Comparison of ENCODE assay signal across 13 cellular contexts in genomic region chr2:159922563-159922962, GRCh38. TPM values are rescaled to one million over a fixed set of nuclear protein-coding genes. Genes with fewer than 3 reads are reported as not detected.
DNase-seq lines count a peak whose midpoint lies in the region; ATAC-seq and TF ChIP-seq lines count a peak whose summit lies in the region.
"Had no signal": no experiment of that assay in that cellular context is flagged by ENCODE, and none has a peak within 500 bp of the region (broad histone marks: within the 10 kb centered on the region; RNA-seq: fewer than 3 reads in every experiment).

No MANE protein-coding gene starts in this region.

- peaks cover 0 to 2% of the 10 kb centered on the region in 2 donors for H3K9me3 Mint-ChIP-seq in activated T-cell treated with anti-CD3 and anti-CD28 coated beads, Interleukin-2, amount 50 U/mL, for 72 hours
- peaks cover 3% of the 10 kb centered on the region for H3K9me3 Mint-ChIP-seq in glutamatergic neuron (ENCODE audit: unreplicated experiment)

- H3K27me3 Mint-ChIP-seq in activated T-cell treated with anti-CD3 and anti-CD28 coated beads, Interleukin-2, amount 50 U/mL, for 72 hours (ENCODE audit: low read depth) = peaks cover 28% of the 10 kb centered on the region
- peaks cover 2% of the 10 kb centered on the region for H3K27me3 Mint-ChIP-seq in glutamatergic neuron (ENCODE audit: unreplicated experiment)

- no peaks in the 10 kb centered on the region for H3K4me1 ChIP-seq in gastrocnemius medialis
- H3K4me1 ChIP-seq: A549, SJSA1 had no signal

- no peak overlapping the region for H3K27ac ChIP-seq in gastrocnemius medialis
- H3K27ac ChIP-seq: A549, HL-60, SJSA1 had no signal

- no peak for TF ChIP-seq POLR2A in gastrocnemius medialis (IDR thresholded peaks at IDR 0.05)

- no peak overlapping the region for H3K4me3 ChIP-seq in gastrocnemius medialis
- H3K4me3 ChIP-seq: A549, SJSA1 had no signal

- intact Hi-C loops in gastrocnemius medialis (cut with DNase I; ENCODE audit: low total_unique reads) = no loop called here

- TF ChIP-seq CTCF in glutamatergic neuron (IDR thresholded peaks at IDR 0.05; ENCODE audit: partially characterized antibody, unreplicated experiment) (no peak), gastrocnemius medialis (IDR thresholded peaks at IDR 0.05 in 4 of 5, conservative IDR thresholded peaks at IDR 0.05 in 1 of 5) (no peak)

- H3K27me3 ChIP-seq in gastrocnemius medialis = no peaks in the 10 kb centered on the region
- H3K27me3 ChIP-seq: SJSA1 had no signal

- peaks cover 48% of the 10 kb centered on the region for H3K4me1 Mint-ChIP-seq in activated T-cell treated with anti-CD3 and anti-CD28 coated beads, Interleukin-2, amount 50 U/mL, for 72 hours (ENCODE audit: low read depth)
- H3K4me1 Mint-ChIP-seq in glutamatergic neuron (ENCODE audit: low read depth, unreplicated experiment) = peaks cover 11% of the 10 kb centered on the region

- in situ Hi-C loops in gastrocnemius medialis (cut with MboI; ENCODE audit: low sequenced_read_pairs in 4 of 4) = no loop called here

- ATAC-seq in activated T-cell treated with anti-CD3 and anti-CD28 coated beads, Interleukin-2, amount 50 U/mL, for 72 hours (replicated peaks in 1 of 2) = peak; percentile 37 to 59
- ATAC-seq in GM21737 (IDR thresholded peaks at IDR 0.05; ENCODE audit: unreplicated experiment) = peak; percentile 61
- peak; percentile 62 for ATAC-seq in HG03354 (IDR thresholded peaks at IDR 0.05; ENCODE audit: poor library complexity, severe bottlenecking, unreplicated experiment)
- ATAC-seq in gastrocnemius medialis = no peak

- H3K36me3 Mint-ChIP-seq in activated T-cell treated with anti-CD3 and anti-CD28 coated beads, Interleukin-2, amount 50 U/mL, for 72 hours (ENCODE audit: insufficient read depth in 2 of 2) = peaks cover 0 to 2% of the 10 kb centered on the region in 2 donors
- H3K36me3 Mint-ChIP-seq in glutamatergic neuron (ENCODE audit: unreplicated experiment) = no peaks in the 10 kb centered on the region
- H3K36me3 Mint-ChIP-seq: brain had no signal

- peak; percentile 27 to 33 for DNase-seq in activated T-cell treated with anti-CD3 and anti-CD28 coated beads, Interleukin-2, amount 50 U/mL, for 72 hours
- DNase-seq in activated T-cell treated with anti-CD3 and anti-CD28 coated beads, Interleukin-2, amount 50 U/mL, for 1 hour = no peak
- DNase-seq in renal cortical epithelial cell (ENCODE audit: low read depth) (peak; percentile 15), glutamatergic neuron (no peak), NCI-H1930 (lab: John Stamatoyannopoulos, UW) (no peak), gastrocnemius medialis (no peak)
- DNase-seq: NCI-H2029 had no signal

- peak overlapping the region; percentile 73 for H3K27ac Mint-ChIP-seq in activated T-cell treated with anti-CD3 and anti-CD28 coated beads, Interleukin-2, amount 50 U/mL, for 72 hours
- H3K27ac Mint-ChIP-seq in glutamatergic neuron (ENCODE audit: unreplicated experiment) = no peak overlapping the region

- H3K36me3 ChIP-seq in gastrocnemius medialis = no peaks in the 10 kb centered on the region
- H3K36me3 ChIP-seq: SJSA1 had no signal

- H3K9me3 ChIP-seq in gastrocnemius medialis = no peaks in the 10 kb centered on the region
- H3K9me3 ChIP-seq: A549, SJSA1 had no signal

- peak overlapping the region; percentile 58 to 79 for H3K4me3 Mint-ChIP-seq in activated T-cell treated with anti-CD3 and anti-CD28 coated beads, Interleukin-2, amount 50 U/mL, for 72 hours
- no peak overlapping the region for H3K4me3 Mint-ChIP-seq in glutamatergic neuron (ENCODE audit: unreplicated experiment)
- H3K4me3 Mint-ChIP-seq: brain had no signal

RNA-seq across cellular contexts. Expression of gene LY75, which starts 18.0 kb away (rescaled TPM):
- 100 to 1,000 TPM; 108 to 114 TPM for total RNA-seq in activated T-cell treated with anti-CD3 and anti-CD28 coated beads, Interleukin-2, amount 50 U/mL, for 72 hours
- 3.8 and 8.3 TPM in 2 replicates for total RNA-seq in renal cortical epithelial cell
- 0.42 TPM for total RNA-seq in glutamatergic neuron (ENCODE audit: unreplicated experiment)
- under 1 TPM in 3 of 4 donors, not detected in 1; 0.05 to 0.22 (median 0.15) TPM for total RNA-seq in gastrocnemius medialis
- total RNA-seq: SJSA1 had no signal

Comparison
In these comparisons a context has a peak if more than half of its experiments do, and no peak if none do; other contexts are left out.
1. DNase-seq: peak in activated T-cell treated with anti-CD3 and anti-CD28 coated beads, Interleukin-2, amount 50 U/mL, for 72 hours (2 of 2) and renal cortical epithelial cell (single experiment); none in activated T-cell treated with anti-CD3 and anti-CD28 coated beads, Interleukin-2, amount 50 U/mL, for 1 hour (single experiment), glutamatergic neuron (single experiment), NCI-H1930 (0 of 2) and gastrocnemius medialis (0 of 2).
2. ATAC-seq: peak in activated T-cell treated with anti-CD3 and anti-CD28 coated beads, Interleukin-2, amount 50 U/mL, for 72 hours (2 of 2), GM21737 (single experiment) and HG03354 (single experiment); none in gastrocnemius medialis (0 of 2).
3. RNA of gene LY75, which starts 18.0 kb away (total RNA-seq): 108 to 114 TPM in activated T-cell treated with anti-CD3 and anti-CD28 coated beads, Interleukin-2, amount 50 U/mL, for 72 hours; 3.8 to 8.3 TPM in renal cortical epithelial cell, 0.42 TPM in glutamatergic neuron (single experiment) and 0.05 to 0.22 TPM in gastrocnemius medialis; every median in the first group is over 10 times any median in the second.